Comparison of ENCODE assay signal across 15 cellular contexts in genomic region chr10:125009580-125010235, GRCh38.
DNase-seq lines count a peak whose midpoint lies in the region; ATAC-seq and TF ChIP-seq lines count a peak whose summit lies in the region.
"Had no signal": no experiment of that assay in that cellular context is flagged by ENCODE, and none has a peak within 500 bp of the region (broad histone marks: within the 10 kb centered on the region; RNA-seq: fewer than 3 reads in every experiment).

No MANE protein-coding gene starts in this region.

- H3K4me1 ChIP-seq in HEK293 (ENCODE audit: control insufficient read depth, insufficient read depth, low read length) (no peaks in the 10 kb centered on the region), mucosa of rectum (ENCODE audit: control insufficient read depth in 2 of 2, insufficient read depth in 2 of 2, low read length in 2 of 2) (peaks cover 24 to 34% of the 10 kb centered on the region in 2 donors), spleen (peaks cover 0 to 47% (median 22%) of the 10 kb centered on the region in 6 donors)

- TF ChIP-seq CTCF in HEK293 (tag by site-specific recombination; IDR thresholded peaks at IDR 0.05) (no peak), coronary artery (IDR thresholded peaks at IDR 0.05) (no peak), spleen (IDR thresholded peaks at IDR 0.05 in 8 of 11, conservative IDR thresholded peaks at IDR 0.05 in 3 of 11) (no peak)

- H3K4me3 ChIP-seq in HEK293 (ENCODE audit: low read depth, low read length) (no peak overlapping the region), coronary artery (no peak overlapping the region), mucosa of rectum (ENCODE audit: low read length in 2 of 2) (peak overlapping the region; percentile 5 to 19), spleen (no peak overlapping the region)
- H3K4me3 ChIP-seq: GM23248, tibial nerve had no signal

- no peaks in the 10 kb centered on the region for H3K9me3 ChIP-seq in HEK293 (ENCODE audit: control insufficient read depth, insufficient read depth, low read depth, low read length)
- H3K9me3 ChIP-seq in mucosa of rectum (ENCODE audit: control insufficient read depth in 2 of 2, low read length in 2 of 2), result no peaks in the 10 kb centered on the region
- H3K9me3 ChIP-seq in spleen, result no peaks in the 10 kb centered on the region
- H3K9me3 ChIP-seq: tibial nerve had no signal

- ATAC-seq in GM21423 (IDR thresholded peaks at IDR 0.05; ENCODE audit: unreplicated experiment) (no peak), GM18519 (IDR thresholded peaks at IDR 0.05; ENCODE audit: low FRiP score, unreplicated experiment) (no peak)

- CTCF ChIA-PET in HEK293 (lab: Yijun Ruan, JAX), result interaction anchor here (0.6 to 1.2 kb wide), 2 partner anchors 689 to 1790 kb away, joined by 3 read pairs; no protein-coding TSS in a partner anchor

- no peak overlapping the region for H3K27ac ChIP-seq in HEK293 (ENCODE audit: extremely low read depth, low read depth, low read length)
- peak overlapping the region; percentile 83 to 96 for H3K27ac ChIP-seq in coronary artery
- peak overlapping the region; percentile 70 to 85 for H3K27ac ChIP-seq in mucosa of rectum (ENCODE audit: low read depth in 2 of 2, low read length in 2 of 2)
- no peak overlapping the region for H3K27ac ChIP-seq in spleen
- H3K27ac ChIP-seq: GM23248, tibial nerve had no signal

- POLR2A ChIA-PET in HEK293 (lab: Yijun Ruan, JAX), result no interaction called here

- H3K27me3 ChIP-seq in mucosa of rectum (ENCODE audit: control insufficient read depth in 2 of 2, insufficient read depth in 2 of 2, low read length in 2 of 2), result no peaks in the 10 kb centered on the region
- peaks cover 0 to 5% (median 0%) of the 10 kb centered on the region in 7 donors for H3K27me3 ChIP-seq in spleen (replicated peaks in 1 of 7)
- H3K27me3 ChIP-seq: tibial nerve had no signal

- no peak for TF ChIP-seq POLR2A in spleen (IDR thresholded peaks at IDR 0.05)

- H3K9ac ChIP-seq in mucosa of rectum (ENCODE audit: low read depth in 1 of 2, low read length in 2 of 2), result peak overlapping the region; percentile 47 to 53
- H3K9ac ChIP-seq: GM23248 had no signal

- 79 to 91% (median 87%) methylated on average over 13 to 15 of the region's 15 CpGs for WGBS in spleen, 5 donors

- no peak for DNase-seq in coronary artery (ENCODE audit: low spot score)
- peak; percentile 40 for DNase-seq in spleen
- no peak for DNase-seq in activated CD4-positive, CD25-positive, alpha-beta regulatory T cell treated with anti-CD3 and anti-CD28 coated beads, Interleukin-2, amount 50 U/mL, for 72 hours
- no peak for DNase-seq in stimulated activated CD8-positive, alpha-beta memory T cell treated with anti-CD3 and anti-CD28 coated beads, Interleukin-4, amount 100 ng/mL, for 48 hours
- DNase-seq: activated CD4-positive, CD25-positive, alpha-beta regulatory T cell; activated gamma-delta T cell treated with Interleukin-2 at 50 U/mL for 16 hours; GM23248; NCI-H2107; NCI-H774; RPMI8226 had no signal

- intact Hi-C loops in spleen (cut with DNase I; ENCODE audit: low total_unique reads), result no loop called here

- peaks cover 0 to 40% of the 10 kb centered on the region in 2 experiments; a peak in 2 of 3 replicates for H3K36me3 ChIP-seq in HEK293 (ENCODE audit: control insufficient read depth in 2 of 2, insufficient read depth in 1 of 2, low read length in 2 of 2)
- H3K36me3 ChIP-seq in mucosa of rectum (ENCODE audit: control insufficient read depth in 2 of 2, insufficient read depth in 2 of 2, low read length in 2 of 2), result peaks cover 16 to 26% of the 10 kb centered on the region in 2 donors
- peaks cover 0 to 50% (median 0%) of the 10 kb centered on the region in 6 donors for H3K36me3 ChIP-seq in spleen

TF ChIP-seq in HEK293, 187 proteins besides CTCF, POLR2A, EP300 and RAD21:
- TF ChIP-seq KLF1 (tag by site-specific recombination; IDR thresholded peaks at IDR 0.05) (0 out of 2 replicates have a peak, but pooled peaks have one; percentile 1), ZNF488 (tag by site-specific recombination; IDR thresholded peaks at IDR 0.05) (no peak), ZNF610 (tag by site-specific recombination; IDR thresholded peaks at IDR 0.05; ENCODE audit: borderline replicate concordance) (no peak)

Comparison
In these comparisons a context has a peak if more than half of its experiments do, and no peak if none do; other contexts are left out.
1. H3K27ac ChIP-seq: peak in coronary artery (2 of 2) and mucosa of rectum (2 of 2); none in HEK293 (single experiment) and spleen (0 of 8).
2. H3K4me3 ChIP-seq: peak in mucosa of rectum (2 of 2); none in HEK293 (single experiment), coronary artery (single experiment) and spleen (0 of 8).